In genomic region chr7:149837620-149838223, GRCh38 we compare ENCODE assay signal across 8 cellular contexts. TPM values are rescaled to one million over a fixed set of nuclear protein-coding genes. Genes with fewer than 3 reads are reported as not detected.
DNase-seq lines count a peak whose midpoint lies in the region; ATAC-seq, FAIRE-seq and TF ChIP-seq lines count a peak whose summit lies in the region.

No MANE protein-coding gene starts in this region.

- H3K36me3 Mint-ChIP-seq in activated naive CD4-positive, alpha-beta T cell treated with anti-CD3 and anti-CD28 coated beads, Interleukin-2, amount 50 U/mL, for 24 hours: peaks cover 1% of the 10 kb centered on the region
- H3K36me3 Mint-ChIP-seq in activated T-helper 2 cell treated with anti-CD3 and anti-CD28 coated beads, Interferon-gamma antibody, Interleukin-2, Interleukin-4, amounts not matched to agents 10 μg/mL and 5 μg/mL and 100 μg/mL, durations not matched to agents 14 hours and 24 hours and 36 hours (ENCODE audit: low read depth): peaks cover 3% of the 10 kb centered on the region

- H2AFZ ChIP-seq in mesenchymal stem cell (ENCODE audit: low read depth, low read length): peak overlapping the region; percentile 32

- 27% methylated on average over 17 of the region's 17 CpGs for WGBS in mesenchymal stem cell

- H3K18ac ChIP-seq in mesenchymal stem cell (ENCODE audit: low read depth in 1 of 2, low read length in 2 of 2): no peak overlapping the region

- H3K9ac ChIP-seq in mesenchymal stem cell (ENCODE audit: low read length): no peak overlapping the region

- no peak overlapping the region for H4K8ac ChIP-seq in mesenchymal stem cell (ENCODE audit: low read length)

- FAIRE-seq in HTR-8/SVneo (lab: Jason Lieb, UNC): no peak

- no peak overlapping the region for H2AK5ac ChIP-seq in mesenchymal stem cell (ENCODE audit: low read length, severe bottlenecking)

- H3K27ac ChIP-seq in mesenchymal stem cell (ENCODE audit: low read length, poor library complexity, severe bottlenecking): no peak overlapping the region
- no peak overlapping the region for H3K27ac ChIP-seq in thoracic aorta

- no peak for DNase-seq in activated naive CD4-positive, alpha-beta T cell (lab: John Stamatoyannopoulos, UW)
- no peak for DNase-seq in activated T-helper 2 cell treated with anti-CD3 and anti-CD28 coated beads, Interferon-gamma antibody, Interleukin-2, Interleukin-4, amounts not matched to agents 10 μg/mL and 5 μg/mL and 100 μg/mL, durations not matched to agents 14 hours and 24 hours and 36 hours (ENCODE audit: low spot score)
- DNase-seq in mesenchymal stem cell (no peak), thoracic aorta (ENCODE audit: low spot score) (no peak), HTR-8/SVneo (ENCODE audit: insufficient read length, low spot score) (no peak)

- H3K79me1 ChIP-seq in mesenchymal stem cell (replicated peaks; ENCODE audit: low read length, poor library complexity, severe bottlenecking): peaks cover 17% of the 10 kb centered on the region

- no peak overlapping the region for H2BK5ac ChIP-seq in mesenchymal stem cell (ENCODE audit: low read depth, low read length, poor library complexity, severe bottlenecking)

- H3K4ac ChIP-seq in mesenchymal stem cell (ENCODE audit: low read depth in 1 of 2, low read length in 2 of 2): no peak overlapping the region

- H3K4me3 ChIP-seq in mesenchymal stem cell (ENCODE audit: insufficient read depth in 1 of 2, low read depth in 1 of 2, low read length in 2 of 2): peak overlapping the region in 1 of 2 experiments; percentile 95
- peak overlapping the region; percentile 98 for H3K4me3 ChIP-seq in thoracic aorta

- H3K4me1 Mint-ChIP-seq in activated naive CD4-positive, alpha-beta T cell treated with anti-CD3 and anti-CD28 coated beads, Interleukin-2, amount 50 U/mL, for 24 hours: peaks cover 38% of the 10 kb centered on the region
- H3K4me1 Mint-ChIP-seq in activated T-helper 2 cell treated with anti-CD3 and anti-CD28 coated beads, Interferon-gamma antibody, Interleukin-2, Interleukin-4, amounts not matched to agents 10 μg/mL and 5 μg/mL and 100 μg/mL, durations not matched to agents 14 hours and 24 hours and 36 hours (ENCODE audit: low read depth): peaks cover 20% of the 10 kb centered on the region

- no peak overlapping the region for H3K4me2 ChIP-seq in mesenchymal stem cell (ENCODE audit: low read length, poor library complexity, severe bottlenecking)

- H3K9me3 ChIP-seq in mesenchymal stem cell (ENCODE audit: control insufficient read depth, low read length) (no peaks in the 10 kb centered on the region), thoracic aorta (no peaks in the 10 kb centered on the region)

- no peaks in the 10 kb centered on the region for H3K9me3 Mint-ChIP-seq in activated naive CD4-positive, alpha-beta T cell treated with anti-CD3 and anti-CD28 coated beads, Interleukin-2, amount 50 U/mL, for 24 hours
- H3K9me3 Mint-ChIP-seq in activated T-helper 2 cell treated with anti-CD3 and anti-CD28 coated beads, Interferon-gamma antibody, Interleukin-2, Interleukin-4, amounts not matched to agents 10 μg/mL and 5 μg/mL and 100 μg/mL, durations not matched to agents 14 hours and 24 hours and 36 hours: no peaks in the 10 kb centered on the region

- no peak for TF ChIP-seq CTCF in thoracic aorta (IDR thresholded peaks at IDR 0.05)

- no peaks in the 10 kb centered on the region for H3K36me3 ChIP-seq in mesenchymal stem cell (ENCODE audit: control insufficient read depth in 1 of 2, insufficient read depth in 2 of 2, low read depth in 1 of 2, low read length in 2 of 2)
- no peaks in the 10 kb centered on the region for H3K36me3 ChIP-seq in thoracic aorta

- no peak overlapping the region for H3K14ac ChIP-seq in mesenchymal stem cell (ENCODE audit: low read length in 2 of 2)

- intact Hi-C loops in activated T-helper 2 cell treated with anti-CD3 and anti-CD28 coated beads, Interferon-gamma antibody, Interleukin-2, Interleukin-4, amounts not matched to agents 10 μg/mL and 5 μg/mL and 100 μg/mL, durations not matched to agents 14 hours and 24 hours and 36 hours (cut with micrococcal nuclease): loop anchor here (1.0 to 5.0 kb wide), 5 partner anchors 36 to 1220 kb away; partner anchors contain the start of genes ATP6V0E2, CDK5, SLC4A2 and ZNF467

- no peak overlapping the region for H2BK15ac ChIP-seq in mesenchymal stem cell (ENCODE audit: low read depth, poor library complexity, severe bottlenecking)

- no peaks in the 10 kb centered on the region for H3K4me1 ChIP-seq in mesenchymal stem cell (ENCODE audit: control insufficient read depth, insufficient read depth, low read depth, low read length)
- H3K4me1 ChIP-seq in thoracic aorta (ENCODE audit: control insufficient read depth in 1 of 2, low read depth in 2 of 2): peaks cover 8 to 11% of the 10 kb centered on the region in 2 donors

- H2BK120ac ChIP-seq in mesenchymal stem cell (ENCODE audit: low read depth, low read length): no peak overlapping the region

- H4K91ac ChIP-seq in mesenchymal stem cell (ENCODE audit: low read length): no peak overlapping the region

- peak overlapping the region; percentile 91 for H3K4me3 Mint-ChIP-seq in activated naive CD4-positive, alpha-beta T cell treated with anti-CD3 and anti-CD28 coated beads, Interleukin-2, amount 50 U/mL, for 24 hours
- H3K4me3 Mint-ChIP-seq in activated T-helper 2 cell treated with anti-CD3 and anti-CD28 coated beads, Interferon-gamma antibody, Interleukin-2, Interleukin-4, amounts not matched to agents 10 μg/mL and 5 μg/mL and 100 μg/mL, durations not matched to agents 14 hours and 24 hours and 36 hours (ENCODE audit: low read depth): peak overlapping the region; percentile 88

- ATAC-seq in thoracic aorta (ENCODE audit: insufficient number of reproducible peaks, low FRiP score, low read depth) (no peak), HG02763 (IDR thresholded peaks at IDR 0.05; ENCODE audit: unreplicated experiment) (no peak), GM19035 (IDR thresholded peaks at IDR 0.05; ENCODE audit: unreplicated experiment) (no peak)

- no peak overlapping the region for H3K23ac ChIP-seq in mesenchymal stem cell (ENCODE audit: low read length in 2 of 2)

- no peak overlapping the region for H2BK12ac ChIP-seq in mesenchymal stem cell (ENCODE audit: low read length in 2 of 2)

- peaks cover 19 to 24% of the 10 kb centered on the region in 2 experiments for H3K27me3 ChIP-seq in mesenchymal stem cell (ENCODE audit: control insufficient read depth in 1 of 2, insufficient read depth in 1 of 2, low read length in 2 of 2)
- no peaks in the 10 kb centered on the region for H3K27me3 ChIP-seq in thoracic aorta (replicated peaks; ENCODE audit: insufficient read depth)

- no peaks in the 10 kb centered on the region for H3K27me3 Mint-ChIP-seq in activated naive CD4-positive, alpha-beta T cell treated with anti-CD3 and anti-CD28 coated beads, Interleukin-2, amount 50 U/mL, for 24 hours
- peaks cover 14% of the 10 kb centered on the region for H3K27me3 Mint-ChIP-seq in activated T-helper 2 cell treated with anti-CD3 and anti-CD28 coated beads, Interferon-gamma antibody, Interleukin-2, Interleukin-4, amounts not matched to agents 10 μg/mL and 5 μg/mL and 100 μg/mL, durations not matched to agents 14 hours and 24 hours and 36 hours (ENCODE audit: low read depth)

- peak overlapping the region; percentile 92 for H3K27ac Mint-ChIP-seq in activated naive CD4-positive, alpha-beta T cell treated with anti-CD3 and anti-CD28 coated beads, Interleukin-2, amount 50 U/mL, for 24 hours
- no peak overlapping the region for H3K27ac Mint-ChIP-seq in activated T-helper 2 cell treated with anti-CD3 and anti-CD28 coated beads, Interferon-gamma antibody, Interleukin-2, Interleukin-4, amounts not matched to agents 10 μg/mL and 5 μg/mL and 100 μg/mL, durations not matched to agents 14 hours and 24 hours and 36 hours

RNA-seq across cellular contexts. Expression of gene ZNF862, which starts 0.5 kb away (rescaled TPM):
- total RNA-seq in activated T-helper 2 cell treated with anti-CD3 and anti-CD28 coated beads, Interferon-gamma antibody, Interleukin-2, Interleukin-4, amounts not matched to agents 10 μg/mL and 5 μg/mL and 100 μg/mL, durations not matched to agents 14 hours and 24 hours and 36 hours: 14.6 and 16.4 TPM in 2 replicates
- polyA plus RNA-seq in mesenchymal stem cell (2013, experiment 1 of 2): 4.8 TPM
- polyA plus RNA-seq in mesenchymal stem cell (2013, experiment 2 of 2): 3.6 TPM
- 10 to 100 TPM; 11.4 to 17.3 TPM for total RNA-seq in thoracic aorta

RNA-seq across cellular contexts. Expression of gene ATP6V0E2, which starts 36.0 kb away (rescaled TPM):
- 50.2 and 54.3 TPM in 2 replicates for total RNA-seq in activated T-helper 2 cell treated with anti-CD3 and anti-CD28 coated beads, Interferon-gamma antibody, Interleukin-2, Interleukin-4, amounts not matched to agents 10 μg/mL and 5 μg/mL and 100 μg/mL, durations not matched to agents 14 hours and 24 hours and 36 hours
- 18.3 TPM for polyA plus RNA-seq in mesenchymal stem cell (2013, experiment 1 of 2)
- 19.6 TPM for polyA plus RNA-seq in mesenchymal stem cell (2013, experiment 2 of 2)
- 10 to 100 TPM in 1 of 2 donors, 1 to 10 TPM in 1; 6.3 to 58.2 TPM for total RNA-seq in thoracic aorta
